11 cellular contexts compared by ENCODE assay signal in the genomic region with DNA sequence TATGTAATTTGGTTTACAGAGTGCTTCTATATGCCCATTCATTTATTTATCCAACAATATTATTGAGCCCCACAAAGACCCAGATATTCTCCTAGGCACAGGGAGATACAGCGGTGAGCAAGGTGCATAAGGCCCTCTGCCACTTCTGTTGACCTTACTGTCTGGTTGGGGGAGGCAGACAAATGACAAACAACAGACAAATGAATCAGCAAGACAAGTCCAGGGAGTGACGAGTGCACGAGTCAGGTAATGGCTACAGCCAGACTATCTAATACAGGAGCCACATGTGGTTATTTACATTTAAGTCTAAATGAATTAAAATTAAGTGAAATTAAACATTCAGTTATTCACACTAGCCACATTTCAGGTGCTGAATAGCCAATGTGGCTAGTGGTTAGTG. TPM values are rescaled to one million over a fixed set of nuclear protein-coding genes. Genes with fewer than 3 reads are reported as not detected.
A peak's percentile ranks its signal among the peaks of the same experiment; 100 is the strongest.
DNase-seq lines count a peak whose midpoint lies in the region; ATAC-seq, FAIRE-seq and TF ChIP-seq lines count a peak whose summit lies in the region.
"Had no signal": no experiment of that assay in that cellular context is flagged by ENCODE, and none has a peak within 500 bp of the region (broad histone marks: within the 10 kb centered on the region; RNA-seq: fewer than 3 reads in every experiment).

No MANE protein-coding gene starts in this region.

- ATAC-seq in GM19328 (IDR thresholded peaks at IDR 0.05; ENCODE audit: unreplicated experiment) (peak; percentile 5), HG03159 (IDR thresholded peaks at IDR 0.05; ENCODE audit: unreplicated experiment) (peak; percentile 4), HG02623 (IDR thresholded peaks at IDR 0.05; ENCODE audit: unreplicated experiment) (no peak)
- ATAC-seq in stimulated activated memory B cell treated with anti-CD40 and anti-IgM and Interleukin-4, amounts not matched to agents 10 μg/mL and 1 μg/mL and 100 μg/mL, for 72 hours: peak; percentile 57

- H3K27me3 ChIP-seq in astrocyte (ENCODE audit: insufficient read depth, low read length) (no peaks in the 10 kb centered on the region), Karpas-422 (ENCODE audit: low read length) (no peaks in the 10 kb centered on the region)

- H3K4me1 ChIP-seq in astrocyte (ENCODE audit: insufficient read depth, low read length) (peaks cover 23% of the 10 kb centered on the region), Karpas-422 (ENCODE audit: low read length) (peaks cover 16% of the 10 kb centered on the region)

- H4K20me1 ChIP-seq in astrocyte (ENCODE audit: insufficient read depth, low read length): no peaks in the 10 kb centered on the region
- H4K20me1 ChIP-seq in Karpas-422 (ENCODE audit: insufficient read depth, low read depth, low read length): no peaks in the 10 kb centered on the region

- peaks cover 29% of the 10 kb centered on the region for H3K4me1 Mint-ChIP-seq in astrocyte (ENCODE audit: low read depth, unreplicated experiment)
- H3K4me1 Mint-ChIP-seq in stimulated activated memory B cell treated with anti-CD40 and anti-IgM and Interleukin-4, amounts not matched to agents 10 μg/mL and 1 μg/mL and 100 μg/mL, for 72 hours: peaks cover 69% of the 10 kb centered on the region

- H3K79me2 ChIP-seq in astrocyte (ENCODE audit: insufficient read depth, low read length) (no peaks in the 10 kb centered on the region), Karpas-422 (ENCODE audit: low read length) (no peaks in the 10 kb centered on the region)

- H3K4me3 Mint-ChIP-seq in astrocyte (ENCODE audit: unreplicated experiment): no peak overlapping the region
- peak overlapping the region; percentile 18 for H3K4me3 Mint-ChIP-seq in stimulated activated memory B cell treated with anti-CD40 and anti-IgM and Interleukin-4, amounts not matched to agents 10 μg/mL and 1 μg/mL and 100 μg/mL, for 72 hours
- H3K4me3 Mint-ChIP-seq: activated T-helper 1 cell treated with anti-CD3 and anti-CD28 coated beads, Interleukin-12 subunit alpha, Interleukin-12 subunit beta, Interleukin-2, Interleukin-4 antibody, amounts not matched to agents 30 ng/mL and 10 ng/mL and 1 ng/mL, durations not matched to agents 14 hours and 24 hours and 36 hours; T-helper 2 cell treated with Interferon-gamma antibody and Interleukin-4, amounts not matched to agents 5 μg/mL and 100 μg/mL, for 36 hours had no signal

- DNase-seq in astrocyte (ENCODE audit: low read depth) (no peak), Karpas-422 (no peak), NCI-H2196 (lab: John Stamatoyannopoulos, UW; ENCODE audit: unreplicated experiment) (no peak)
- DNase-seq: NCI-H226 had no signal

- H3K4me2 ChIP-seq in astrocyte (ENCODE audit: low read length) (no peak overlapping the region), Karpas-422 (ENCODE audit: low read depth, low read length, poor library complexity, severe bottlenecking) (no peak overlapping the region)

- H3K27ac Mint-ChIP-seq in astrocyte (ENCODE audit: unreplicated experiment): peak overlapping the region; percentile 66
- peak overlapping the region; percentile 91 for H3K27ac Mint-ChIP-seq in stimulated activated memory B cell treated with anti-CD40 and anti-IgM and Interleukin-4, amounts not matched to agents 10 μg/mL and 1 μg/mL and 100 μg/mL, for 72 hours

- no peak overlapping the region for H3K9ac ChIP-seq in astrocyte (ENCODE audit: low read length)
- no peak overlapping the region for H3K9ac ChIP-seq in Karpas-422 (ENCODE audit: low read length)

- FAIRE-seq in astrocyte (lab: Jason Lieb, UNC): no peak
- FAIRE-seq: HTR-8/SVneo had no signal

- no peak for TF ChIP-seq CTCF in astrocyte (IDR thresholded peaks at IDR 0.05; ENCODE audit: insufficient read depth, low read depth, low read length)

- no peaks in the 10 kb centered on the region for H3K27me3 Mint-ChIP-seq in astrocyte (ENCODE audit: low read depth, unreplicated experiment)
- no peaks in the 10 kb centered on the region for H3K27me3 Mint-ChIP-seq in stimulated activated memory B cell treated with anti-CD40 and anti-IgM and Interleukin-4, amounts not matched to agents 10 μg/mL and 1 μg/mL and 100 μg/mL, for 72 hours

- H3K9me2 ChIP-seq in Karpas-422 (replicated peaks; ENCODE audit: insufficient read depth, low read length): no peaks in the 10 kb centered on the region

- H3K27ac ChIP-seq in astrocyte (ENCODE audit: low read depth, low read length): no peak overlapping the region
- H3K27ac ChIP-seq in Karpas-422 (ENCODE audit: low read length): no peak overlapping the region

- H3K4me3 ChIP-seq in astrocyte (ENCODE audit: insufficient read depth, low read depth, low read length) (no peak overlapping the region), Karpas-422 (ENCODE audit: low read length) (no peak overlapping the region)

- no peaks in the 10 kb centered on the region for H3K9me3 Mint-ChIP-seq in astrocyte (ENCODE audit: unreplicated experiment)
- no peaks in the 10 kb centered on the region for H3K9me3 Mint-ChIP-seq in stimulated activated memory B cell treated with anti-CD40 and anti-IgM and Interleukin-4, amounts not matched to agents 10 μg/mL and 1 μg/mL and 100 μg/mL, for 72 hours
- H3K9me3 Mint-ChIP-seq: activated T-helper 1 cell treated with anti-CD3 and anti-CD28 coated beads, Interleukin-12 subunit alpha, Interleukin-12 subunit beta, Interleukin-2, Interleukin-4 antibody, amounts not matched to agents 30 ng/mL and 10 ng/mL and 1 ng/mL, durations not matched to agents 14 hours and 24 hours and 36 hours; T-helper 2 cell treated with Interferon-gamma antibody and Interleukin-4, amounts not matched to agents 5 μg/mL and 100 μg/mL, for 36 hours had no signal

- H2AFZ ChIP-seq in astrocyte (ENCODE audit: low read depth, low read length) (no peak overlapping the region), Karpas-422 (ENCODE audit: low read length) (no peak overlapping the region)

- H3K36me3 ChIP-seq in astrocyte (ENCODE audit: insufficient read depth, low read length) (no peaks in the 10 kb centered on the region), Karpas-422 (ENCODE audit: insufficient read depth, low read length) (no peaks in the 10 kb centered on the region)

- H3K36me3 Mint-ChIP-seq in astrocyte (ENCODE audit: low read depth, unreplicated experiment): no peaks in the 10 kb centered on the region
- H3K36me3 Mint-ChIP-seq in stimulated activated memory B cell treated with anti-CD40 and anti-IgM and Interleukin-4, amounts not matched to agents 10 μg/mL and 1 μg/mL and 100 μg/mL, for 72 hours: no peaks in the 10 kb centered on the region

- H3K9me3 ChIP-seq in astrocyte (ENCODE audit: insufficient read depth, low read depth, low read length) (no peaks in the 10 kb centered on the region), Karpas-422 (ENCODE audit: low read length) (no peaks in the 10 kb centered on the region)

RNA-seq across cellular contexts. Expression of a gene that starts 22.0 kb away (rescaled TPM):
- total RNA-seq in astrocyte: 30.0 and 31.1 TPM in 2 replicates
- total RNA-seq in Karpas-422 (2014; rRNA removed; shearing (Covaris generic); ENCODE audit: low replicate concordance): 9.9 and 12.6 TPM in 2 replicates
